ENCODE assay signal across 10 cellular contexts in genomic region chr3:53842436-53843194, GRCh38. TPM values are rescaled to one million over a fixed set of nuclear protein-coding genes. Genes with fewer than 3 reads are reported as not detected.
A peak's percentile ranks its signal among the peaks of the same experiment; 100 is the strongest.
DNase-seq lines count a peak whose midpoint lies in the region; ATAC-seq, FAIRE-seq and TF ChIP-seq lines count a peak whose summit lies in the region.
"Had no signal": no experiment of that assay in that cellular context is flagged by ENCODE, and none has a peak within 500 bp of the region (broad histone marks: within the 10 kb centered on the region; RNA-seq: fewer than 3 reads in every experiment).

No MANE protein-coding gene starts in this region.

- intact Hi-C loops in testis (cut with DNase I; ENCODE audit: low total_unique reads) = no loop called here

- no peaks in the 10 kb centered on the region for H3K9me3 ChIP-seq in testis
- H3K9me3 ChIP-seq: sigmoid colon had no signal

- no peak for FAIRE-seq in H54 (lab: Jason Lieb, UNC)

- no peak for ATAC-seq in activated CD4-positive, CD25-positive, alpha-beta regulatory T cell treated with anti-CD3 and anti-CD28 coated beads, Interleukin-2, amount 50 U/mL, for 24 hours

- H3K36me3 ChIP-seq in testis (ENCODE audit: low read depth, missing control alignments) = no peaks in the 10 kb centered on the region
- H3K36me3 ChIP-seq: sigmoid colon had no signal

- 56 to 60% methylated on average over 12 of the region's 12 CpGs for WGBS in testis, 2 donors

- TF ChIP-seq POLR2A in testis (IDR thresholded peaks at IDR 0.05) (no peak), H54 (IDR thresholded peaks at IDR 0.05; ENCODE audit: low read depth, low read length) (no peak)

- DNase-seq in NCI-H146 (lab: John Stamatoyannopoulos, UW) (peak; percentile 30), NCI-H146 treated with DMSO at 0.1 percent for 48 hours (lab: John Stamatoyannopoulos, UW; ENCODE audit: unreplicated experiment) (no peak), astrocyte of the hippocampus (ENCODE audit: low read depth, low spot score) (peak; percentile 72), iPS-NIHi11 (ENCODE audit: low spot score) (peak; percentile 54), testis (peak; percentile 91), H54 (ENCODE audit: insufficient read length, low spot score) (no peak)
- DNase-seq in stimulated activated CD4-positive, alpha-beta T cell treated with anti-CD3 and anti-CD28 coated beads, Interleukin-12 subunit alpha, Interleukin-12 subunit beta, amount 100 ng/mL, for 4 hours = no peak
- DNase-seq: sigmoid colon had no signal

- H3K4me1 ChIP-seq in testis = peaks cover 17% of the 10 kb centered on the region

- H3K27me3 ChIP-seq in testis = no peaks in the 10 kb centered on the region

- TF ChIP-seq CTCF in testis (IDR thresholded peaks at IDR 0.05) = peak; percentile 11 to 47 (median 21)

- no peak overlapping the region for H3K4me3 ChIP-seq in testis
- H3K4me3 ChIP-seq: sigmoid colon had no signal

- H3K27ac ChIP-seq in testis = peak overlapping the region; percentile 77 to 83
- H3K27ac ChIP-seq: sigmoid colon had no signal

RNA-seq across cellular contexts. Expression of gene CHDH, which starts 3.6 kb away (rescaled TPM):
- total RNA-seq in testis = 10 to 100 TPM; 28.1 to 41.4 TPM
- polyA plus RNA-seq in testis (ENCODE audit: insufficient read depth, low read depth, low replicate concordance) = 13.5 TPM
- total RNA-seq: A673 had no signal

RNA-seq across cellular contexts. Expression of gene IL17RB, which starts 3.8 kb away (rescaled TPM):
- total RNA-seq in testis = 10 to 100 TPM in 1 of 2 donors, 1 to 10 TPM in 1; 9.5 to 17.5 TPM
- polyA plus RNA-seq in testis (ENCODE audit: insufficient read depth, low read depth, low replicate concordance) = 5.8 TPM
- total RNA-seq: A673 had no signal

RNA-seq across cellular contexts. Expression of gene ACTR8, which starts 39.3 kb away (rescaled TPM):
- total RNA-seq in testis = 10 to 100 TPM; 47.0 to 56.4 TPM
- 60.1 TPM for polyA plus RNA-seq in testis (ENCODE audit: insufficient read depth, low read depth, low replicate concordance)

RNA-seq across cellular contexts. Expression of gene SELENOK, which starts 49.0 kb away (rescaled TPM):
- 10 to 100 TPM; 49.9 to 61.2 TPM for total RNA-seq in testis
- 95.9 TPM for polyA plus RNA-seq in testis (ENCODE audit: insufficient read depth, low read depth, low replicate concordance)

Comparison
In these comparisons a context has a peak if more than half of its experiments do, and no peak if none do; other contexts are left out.
1. DNase-seq: peak in NCI-H146 (single experiment), astrocyte of the hippocampus (single experiment), iPS-NIHi11 (single experiment) and testis (single experiment); none in NCI-H146 treated with DMSO at 0.1 percent for 48 hours (single experiment), stimulated activated CD4-positive, alpha-beta T cell treated with anti-CD3 and anti-CD28 coated beads, Interleukin-12 subunit alpha, Interleukin-12 subunit beta, amount 100 ng/mL, for 4 hours (single experiment) and H54 (single experiment).